In the genomic region with DNA sequence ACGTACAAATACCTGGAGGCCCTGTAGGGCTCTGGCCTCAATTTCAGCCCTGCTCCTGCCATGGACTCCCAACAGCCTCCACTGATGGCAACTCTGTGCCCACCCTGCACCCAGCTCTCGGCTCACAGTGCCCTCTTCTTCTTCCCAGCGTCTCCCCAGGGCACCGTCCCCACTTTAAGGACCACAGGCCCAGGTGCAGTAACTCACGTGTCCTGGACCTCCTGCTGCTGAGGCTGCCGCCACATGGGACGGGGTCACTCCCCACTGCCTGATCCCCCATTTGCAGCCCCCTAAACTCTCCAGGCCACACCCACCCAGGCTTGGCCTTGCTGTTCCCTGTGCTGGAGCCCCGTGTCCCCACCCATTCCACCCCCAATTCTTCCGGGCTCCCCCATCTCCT, we compare ENCODE assay signal across 1 cellular context.
TF ChIP-seq lines count a peak whose summit lies in the region.

No MANE protein-coding gene starts in this region.

TF ChIP-seq in WTC11, 78 proteins besides CTCF, POLR2A, EP300 and RAD21 (continued from another document):
- TF ChIP-seq, protein P1, sequence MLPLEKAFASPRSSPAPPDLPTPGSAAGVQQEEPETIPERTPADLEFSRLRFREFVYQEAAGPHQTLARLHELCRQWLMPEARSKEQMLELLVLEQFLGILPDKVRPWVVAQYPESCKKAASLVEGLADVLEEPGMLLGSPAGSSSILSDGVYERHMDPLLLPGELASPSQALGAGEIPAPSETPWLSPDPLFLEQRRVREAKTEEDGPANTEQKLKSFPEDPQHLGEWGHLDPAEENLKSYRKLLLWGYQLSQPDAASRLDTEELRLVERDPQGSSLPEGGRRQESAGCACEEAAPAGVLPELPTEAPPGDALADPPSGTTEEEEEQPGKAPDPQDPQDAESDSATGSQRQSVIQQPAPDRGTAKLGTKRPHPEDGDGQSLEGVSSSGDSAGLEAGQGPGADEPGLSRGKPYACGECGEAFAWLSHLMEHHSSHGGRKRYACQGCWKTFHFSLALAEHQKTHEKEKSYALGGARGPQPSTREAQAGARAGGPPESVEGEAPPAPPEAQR (CRISPR knock-in tag; IDR thresholded peaks at IDR 0.05), result no peak
